9 cellular contexts compared by ENCODE assay signal in the genomic region with DNA sequence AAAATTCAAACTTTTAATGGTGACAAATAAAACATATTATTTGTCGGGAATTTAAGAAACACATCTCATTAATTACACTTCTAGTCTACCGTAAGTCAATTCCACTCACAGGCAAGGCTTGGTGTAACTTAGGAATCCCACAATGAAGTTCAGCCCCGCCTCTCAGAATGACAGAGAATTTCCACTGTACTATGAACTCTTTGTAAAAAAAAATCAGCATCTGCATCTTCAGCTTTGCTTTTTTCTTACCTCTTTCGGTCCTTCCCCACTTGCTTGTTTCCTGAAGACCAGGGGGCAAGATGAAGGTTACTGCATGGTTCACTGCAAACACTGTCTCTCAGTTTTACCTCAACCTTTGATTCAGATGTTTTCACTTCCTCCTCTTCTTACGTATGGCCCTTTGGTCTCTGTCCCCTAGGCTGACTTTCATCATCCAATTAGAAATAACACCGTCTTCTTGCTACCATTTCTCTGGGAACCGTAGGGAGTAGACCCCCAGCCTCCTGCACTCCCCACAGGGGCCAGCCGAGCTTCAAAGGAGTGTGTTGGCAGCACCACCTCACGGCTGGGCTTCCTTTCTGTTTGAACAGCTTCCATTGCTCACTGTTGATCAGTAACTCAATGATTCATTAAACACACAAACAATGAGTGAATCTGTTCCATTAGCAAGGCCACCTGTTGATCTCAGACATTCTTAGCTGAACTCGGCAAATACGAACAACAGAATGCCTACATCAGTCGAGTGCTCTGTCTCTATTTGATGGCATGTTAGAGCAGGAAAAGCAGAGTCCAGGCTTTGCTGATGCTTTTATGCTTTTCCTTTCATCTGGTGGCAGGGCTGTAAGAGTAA.
DNase-seq lines count a peak whose midpoint lies in the region; ATAC-seq and TF ChIP-seq lines count a peak whose summit lies in the region.
"Had no signal": no experiment of that assay in that cellular context is flagged by ENCODE, and none has a peak within 500 bp of the region (broad histone marks: within the 10 kb centered on the region; RNA-seq: fewer than 3 reads in every experiment).

No MANE protein-coding gene starts in this region.

- no peak overlapping the region for H3K4me3 ChIP-seq in IMR-90 (ENCODE audit: insufficient read depth, low read depth, low read length)

- no peaks in the 10 kb centered on the region for H3K79me1 ChIP-seq in IMR-90 (ENCODE audit: low read depth in 1 of 2, low read length in 2 of 2)

- intact Hi-C loops in IMR-90 (cut with micrococcal nuclease), result no loop called here

- peak overlapping the region; percentile 87 for H3K4ac ChIP-seq in IMR-90 (ENCODE audit: low read depth, low read length)

- peaks cover 3% of the 10 kb centered on the region for H3K4me1 Mint-ChIP-seq in activated naive CD8-positive, alpha-beta T cell treated with anti-CD3 and anti-CD28 coated beads, Interleukin-2, amount 50 U/mL, for 24 hours

- WGBS in IMR-90 (ENCODE audit: extremely low coverage in 2 of 2, insufficient read length in 1 of 2), 2 experiments, result 63% methylated on average over 4 of the region's 12 CpGs; no CpG with 5 or more reads in 1 of the 2 experiments

- peaks cover 3% of the 10 kb centered on the region for H3K9me1 ChIP-seq in IMR-90 (ENCODE audit: insufficient read depth, low read length)

- dilution Hi-C loops in IMR-90 (cut with HindIII; ENCODE audit: low sequenced_read_pairs, unreplicated experiment), result no loop called here

- H3K27ac Mint-ChIP-seq in activated naive CD8-positive, alpha-beta T cell treated with anti-CD3 and anti-CD28 coated beads, Interleukin-2, amount 50 U/mL, for 24 hours, result peak overlapping the region; percentile 89
- H3K27ac Mint-ChIP-seq: T-helper 1 cell treated with Interleukin-12 subunit alpha and Interleukin-12 subunit beta and Interleukin-4 antibody, amounts not matched to agents 30 μg/mL and 1 μg/mL, for 36 hours had no signal

- H3K27ac ChIP-seq in IMR-90 (ENCODE audit: insufficient read depth, low read length), result peak overlapping the region; percentile 12; the same call in 1 of the 2 replicates

- TF ChIP-seq CTCF in IMR-90 (conservative IDR thresholded peaks at IDR 0.05; ENCODE audit: low read depth, low read length), result no peak

- peak overlapping the region in 1 of 2 experiments; percentile 72; a peak in 2 of 4 replicates for H4K8ac ChIP-seq in IMR-90 (ENCODE audit: low read depth in 2 of 2, low read length in 2 of 2)

- H3K9me3 ChIP-seq in IMR-90 (ENCODE audit: control insufficient read depth, insufficient read depth, low read length), result no peaks in the 10 kb centered on the region

- H4K5ac ChIP-seq in IMR-90 (ENCODE audit: low read depth, low read length), result peak overlapping the region; percentile 23; the same call in 1 of the 2 replicates

- peak overlapping the region; percentile 20 for H2AK9ac ChIP-seq in IMR-90 (replicated peaks; ENCODE audit: low read depth, low read length, poor library complexity)

- H3K9me3 Mint-ChIP-seq in activated naive CD8-positive, alpha-beta T cell treated with anti-CD3 and anti-CD28 coated beads, Interleukin-2, amount 50 U/mL, for 24 hours, result no peaks in the 10 kb centered on the region

- CTCF ChIA-PET in IMR-90 (lab: Yijun Ruan, JAX), result interaction anchor here (0.7 to 1.2 kb wide), 5 partner anchors 76 to 561 kb away, joined by 3 to 4 read pairs (median 3); no protein-coding TSS in a partner anchor

- H3K18ac ChIP-seq in IMR-90 (ENCODE audit: low read depth, low read length), result peak overlapping the region; percentile 39; the same call in 1 of the 2 replicates

- H3K14ac ChIP-seq in IMR-90 (replicated peaks; ENCODE audit: low read depth, low read length), result peak overlapping the region; percentile 13; the same call in 1 of the 2 replicates

- peak overlapping the region; percentile 93 for H2BK20ac ChIP-seq in IMR-90 (ENCODE audit: low read depth, low read length)

- no TSS peak for BruUV-seq in IMR-90 (replicated peaks; lab: Mats Ljungman, UMichigan)

- peak overlapping the region; percentile 74 for H4K91ac ChIP-seq in IMR-90 (ENCODE audit: insufficient read depth, low read depth, low read length)

- H3K36me3 ChIP-seq in IMR-90 (ENCODE audit: control insufficient read depth, insufficient read depth, low read length), result no peaks in the 10 kb centered on the region

- H3K4me3 Mint-ChIP-seq in activated naive CD8-positive, alpha-beta T cell treated with anti-CD3 and anti-CD28 coated beads, Interleukin-2, amount 50 U/mL, for 24 hours, result peak overlapping the region; percentile 2
- H3K4me3 Mint-ChIP-seq: T-helper 1 cell treated with Interleukin-12 subunit alpha and Interleukin-12 subunit beta and Interleukin-4 antibody, amounts not matched to agents 30 μg/mL and 1 μg/mL, for 36 hours had no signal

- H2BK15ac ChIP-seq in IMR-90 (ENCODE audit: low read depth, low read length), result peak overlapping the region; percentile 44; the same call in 1 of the 3 replicates

- TF ChIP-seq POLR2A in GM15510 (IDR thresholded peaks at IDR 0.05; ENCODE audit: borderline replicate concordance, extremely low read depth, insufficient read length), result peak; percentile 21
- TF ChIP-seq POLR2A in IMR-90 (IDR thresholded peaks at IDR 0.05; ENCODE audit: low read depth, low read length), result no peak

- H2BK5ac ChIP-seq in IMR-90 (ENCODE audit: low read depth, low read length, poor library complexity, severe bottlenecking), result peak overlapping the region; percentile 14

- peak overlapping the region; percentile 34 for H2AFZ ChIP-seq in IMR-90 (replicated peaks; ENCODE audit: low read length, poor library complexity)

- in situ Hi-C loops in IMR-90 (cut with MboI; ENCODE audit: low sequenced_read_pairs), result no loop called here

- peak overlapping the region; percentile 62 for H3K4me2 ChIP-seq in IMR-90 (ENCODE audit: low read depth, low read length)

- POLR2A ChIA-PET in IMR-90 (lab: Charles Lee; ENCODE audit: unreplicated experiment), result interaction anchor here (1.0 kb wide), 1 partner anchor 340 kb away, joined by 3 read pairs; no protein-coding TSS in a partner anchor

- H2AK5ac ChIP-seq in IMR-90 (ENCODE audit: low read depth, low read length), result peak overlapping the region; percentile 69

- DNase-seq in IMR-90 (peak; percentile 90), non-pigmented ciliary epithelial cell (ENCODE audit: low read depth) (peak; percentile 53), islet precursor cell (no peak), amniotic stem cell (lab: John Stamatoyannopoulos, UW) (no peak), NOMO-1 treated with DMSO at 0.1 percent for 48 hours (lab: John Stamatoyannopoulos, UW; ENCODE audit: unreplicated experiment) (no peak)
- DNase-seq in activated naive CD8-positive, alpha-beta T cell treated with anti-CD3 and anti-CD28 coated beads, Interleukin-2, amount 50 U/mL, for 24 hours, result no peak

- peak overlapping the region; percentile 51; the same call in 1 of the 2 replicates for H3K23ac ChIP-seq in IMR-90 (ENCODE audit: low read depth, low read length)

- H3K56ac ChIP-seq in IMR-90 (ENCODE audit: extremely low read depth, insufficient read depth, low read length), result peak overlapping the region; percentile 45; the same call in 1 of the 2 replicates

- H4K20me1 ChIP-seq in IMR-90 (ENCODE audit: insufficient read depth, low read length), result no peaks in the 10 kb centered on the region

- H2BK120ac ChIP-seq in IMR-90 (ENCODE audit: low read depth, low read length), result peak overlapping the region; percentile 86; the same call in 1 of the 2 replicates

- TF ChIP-seq RAD21 in IMR-90 (IDR thresholded peaks at IDR 0.05; ENCODE audit: low read length), result peak; percentile 27; the same call in 1 of the 2 replicates

- ATAC-seq in GM21786 (IDR thresholded peaks at IDR 0.05; ENCODE audit: unreplicated experiment), result peak; percentile 95
- peak; percentile 92 for ATAC-seq in IMR-90 (ENCODE audit: low read depth)
- peak; percentile 59 for ATAC-seq in activated naive CD8-positive, alpha-beta T cell treated with anti-CD3 and anti-CD28 coated beads, Interleukin-2, amount 50 U/mL, for 24 hours

- H3K27me3 ChIP-seq in IMR-90 (ENCODE audit: control insufficient read depth, insufficient read depth, low read length), result peaks cover 3% of the 10 kb centered on the region

- H3K4me1 ChIP-seq in IMR-90 (ENCODE audit: control insufficient read depth, insufficient read depth, low read length), result peaks cover 3% of the 10 kb centered on the region

- H3K9ac ChIP-seq in IMR-90 (ENCODE audit: low read depth, low read length), result no peak overlapping the region

- peaks cover 2% of the 10 kb centered on the region for H3K27me3 Mint-ChIP-seq in activated naive CD8-positive, alpha-beta T cell treated with anti-CD3 and anti-CD28 coated beads, Interleukin-2, amount 50 U/mL, for 24 hours

- no peaks in the 10 kb centered on the region for H3K36me3 Mint-ChIP-seq in activated naive CD8-positive, alpha-beta T cell treated with anti-CD3 and anti-CD28 coated beads, Interleukin-2, amount 50 U/mL, for 24 hours (ENCODE audit: low read depth)

TF ChIP-seq in IMR-90, 13 proteins besides CTCF, POLR2A, EP300 and RAD21 (continues in another document):
- TF ChIP-seq, protein P1, sequence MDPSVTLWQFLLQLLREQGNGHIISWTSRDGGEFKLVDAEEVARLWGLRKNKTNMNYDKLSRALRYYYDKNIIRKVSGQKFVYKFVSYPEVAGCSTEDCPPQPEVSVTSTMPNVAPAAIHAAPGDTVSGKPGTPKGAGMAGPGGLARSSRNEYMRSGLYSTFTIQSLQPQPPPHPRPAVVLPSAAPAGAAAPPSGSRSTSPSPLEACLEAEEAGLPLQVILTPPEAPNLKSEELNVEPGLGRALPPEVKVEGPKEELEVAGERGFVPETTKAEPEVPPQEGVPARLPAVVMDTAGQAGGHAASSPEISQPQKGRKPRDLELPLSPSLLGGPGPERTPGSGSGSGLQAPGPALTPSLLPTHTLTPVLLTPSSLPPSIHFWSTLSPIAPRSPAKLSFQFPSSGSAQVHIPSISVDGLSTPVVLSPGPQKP (IDR thresholded peaks at IDR 0.05; ENCODE audit: borderline replicate concordance, low read depth, low read length), result no peak
- no peak for TF ChIP-seq NFE2L2 (IDR thresholded peaks at IDR 0.05; ENCODE audit: low read depth, low read length)
- TF ChIP-seq CEBPB (IDR thresholded peaks at IDR 0.05; ENCODE audit: low read depth, low read length), result peak; percentile 17; the same call in 1 of the 2 replicates
- peak; percentile 19; the same call in 1 of the 2 replicates for TF ChIP-seq SMC3 (IDR thresholded peaks at IDR 0.05; ENCODE audit: low read depth, low read length)
- TF ChIP-seq MXI1 (IDR thresholded peaks at IDR 0.05; ENCODE audit: borderline replicate concordance, low read depth, low read length), result no peak
- peak; percentile 73 for TF ChIP-seq FOS (IDR thresholded peaks at IDR 0.05; ENCODE audit: low read depth, low read length)
- no peak; the same call in 1 of the 2 replicates for TF ChIP-seq CHD1 (IDR thresholded peaks at IDR 0.05; ENCODE audit: low read depth, low read length)
- peak; percentile 96 for TF ChIP-seq RCOR1 (IDR thresholded peaks at IDR 0.05; ENCODE audit: insufficient replicate concordance, low read length)

Comparison
In these comparisons a context has a peak if more than half of its experiments do, and no peak if none do; other contexts are left out.
1. DNase-seq: peak in IMR-90 (single experiment) and non-pigmented ciliary epithelial cell (single experiment); none in activated naive CD8-positive, alpha-beta T cell treated with anti-CD3 and anti-CD28 coated beads, Interleukin-2, amount 50 U/mL, for 24 hours (single experiment), islet precursor cell (single experiment), amniotic stem cell (single experiment) and NOMO-1 treated with DMSO at 0.1 percent for 48 hours (single experiment).
2. Peak in every context shown above with its lines, with median percentiles within 50 percentile points of each other: ATAC-seq.